Comparison of ENCODE assay signal across 1 cellular context in the genomic region with DNA sequence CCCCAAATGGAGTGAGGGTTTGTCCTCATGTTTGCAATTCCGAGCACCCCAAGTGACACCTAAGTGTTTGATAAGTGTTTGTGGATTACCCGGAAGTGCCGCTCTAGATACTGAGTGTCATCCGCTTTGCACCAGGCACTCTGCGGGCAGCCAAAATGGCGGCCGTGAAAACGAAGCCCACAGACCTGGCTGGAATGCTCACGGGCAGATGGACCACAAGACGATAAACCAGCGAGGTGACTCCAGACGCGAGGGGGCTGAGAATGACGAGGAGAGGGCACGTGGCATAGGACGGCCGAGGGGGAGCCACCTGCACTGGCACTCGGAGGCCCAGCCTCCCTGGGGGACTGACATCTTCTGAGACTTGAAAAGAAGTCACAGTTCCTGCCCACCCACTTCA.
TF ChIP-seq lines count a peak whose summit lies in the region.

No MANE protein-coding gene starts in this region.

TF ChIP-seq in K562, 482 proteins besides CTCF, POLR2A, EP300 and RAD21 (continued from another document):
- TF ChIP-seq ZBTB34 (CRISPR knock-in tag; IDR thresholded peaks at IDR 0.05) (no peak), GATAD2A (IDR thresholded peaks at IDR 0.05) (no peak), GTF2F1 (IDR thresholded peaks at IDR 0.05; ENCODE audit: low read depth, low read length) (no peak), GATA2 (CRISPR knock-in tag; IDR thresholded peaks at IDR 0.05) (no peak), CHD1 (IDR thresholded peaks at IDR 0.05; ENCODE audit: low read length) (no peak), SMAD1 (IDR thresholded peaks at IDR 0.05; ENCODE audit: low read depth, low read length, partially characterized antibody) (no peak), ZNF707 (CRISPR knock-in tag; conservative IDR thresholded peaks at IDR 0.05) (no peak), ZNF436 (CRISPR knock-in tag; IDR thresholded peaks at IDR 0.05) (no peak), KLF6 (CRISPR knock-in tag; IDR thresholded peaks at IDR 0.05; ENCODE audit: borderline replicate concordance) (no peak), ZNF77 (CRISPR knock-in tag; IDR thresholded peaks at IDR 0.05) (no peak), ZNF696 (CRISPR knock-in tag; conservative IDR thresholded peaks at IDR 0.05) (no peak), ILK (tag; IDR thresholded peaks at IDR 0.05; ENCODE audit: borderline replicate concordance, low read depth) (no peak), MEIS2 (IDR thresholded peaks at IDR 0.05; ENCODE audit: partially characterized antibody) (no peak)
- TF ChIP-seq, protein P1, sequence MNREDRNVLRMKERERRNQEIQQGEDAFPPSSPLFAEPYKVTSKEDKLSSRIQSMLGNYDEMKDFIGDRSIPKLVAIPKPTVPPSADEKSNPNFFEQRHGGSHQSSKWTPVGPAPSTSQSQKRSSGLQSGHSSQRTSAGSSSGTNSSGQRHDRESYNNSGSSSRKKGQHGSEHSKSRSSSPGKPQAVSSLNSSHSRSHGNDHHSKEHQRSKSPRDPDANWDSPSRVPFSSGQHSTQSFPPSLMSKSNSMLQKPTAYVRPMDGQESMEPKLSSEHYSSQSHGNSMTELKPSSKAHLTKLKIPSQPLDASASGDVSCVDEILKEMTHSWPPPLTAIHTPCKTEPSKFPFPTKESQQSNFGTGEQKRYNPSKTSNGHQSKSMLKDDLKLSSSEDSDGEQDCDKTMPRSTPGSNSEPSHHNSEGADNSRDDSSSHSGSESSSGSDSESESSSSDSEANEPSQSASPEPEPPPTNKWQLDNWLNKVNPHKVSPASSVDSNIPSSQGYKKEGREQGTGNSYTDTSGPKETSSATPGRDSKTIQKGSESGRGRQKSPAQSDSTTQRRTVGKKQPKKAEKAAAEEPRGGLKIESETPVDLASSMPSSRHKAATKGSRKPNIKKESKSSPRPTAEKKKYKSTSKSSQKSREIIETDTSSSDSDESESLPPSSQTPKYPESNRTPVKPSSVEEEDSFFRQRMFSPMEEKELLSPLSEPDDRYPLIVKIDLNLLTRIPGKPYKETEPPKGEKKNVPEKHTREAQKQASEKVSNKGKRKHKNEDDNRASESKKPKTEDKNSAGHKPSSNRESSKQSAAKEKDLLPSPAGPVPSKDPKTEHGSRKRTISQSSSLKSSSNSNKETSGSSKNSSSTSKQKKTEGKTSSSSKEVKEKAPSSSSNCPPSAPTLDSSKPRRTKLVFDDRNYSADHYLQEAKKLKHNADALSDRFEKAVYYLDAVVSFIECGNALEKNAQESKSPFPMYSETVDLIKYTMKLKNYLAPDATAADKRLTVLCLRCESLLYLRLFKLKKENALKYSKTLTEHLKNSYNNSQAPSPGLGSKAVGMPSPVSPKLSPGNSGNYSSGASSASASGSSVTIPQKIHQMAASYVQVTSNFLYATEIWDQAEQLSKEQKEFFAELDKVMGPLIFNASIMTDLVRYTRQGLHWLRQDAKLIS (CRISPR knock-in tag; IDR thresholded peaks at IDR 0.05) = no peak
- TF ChIP-seq, protein P2, sequence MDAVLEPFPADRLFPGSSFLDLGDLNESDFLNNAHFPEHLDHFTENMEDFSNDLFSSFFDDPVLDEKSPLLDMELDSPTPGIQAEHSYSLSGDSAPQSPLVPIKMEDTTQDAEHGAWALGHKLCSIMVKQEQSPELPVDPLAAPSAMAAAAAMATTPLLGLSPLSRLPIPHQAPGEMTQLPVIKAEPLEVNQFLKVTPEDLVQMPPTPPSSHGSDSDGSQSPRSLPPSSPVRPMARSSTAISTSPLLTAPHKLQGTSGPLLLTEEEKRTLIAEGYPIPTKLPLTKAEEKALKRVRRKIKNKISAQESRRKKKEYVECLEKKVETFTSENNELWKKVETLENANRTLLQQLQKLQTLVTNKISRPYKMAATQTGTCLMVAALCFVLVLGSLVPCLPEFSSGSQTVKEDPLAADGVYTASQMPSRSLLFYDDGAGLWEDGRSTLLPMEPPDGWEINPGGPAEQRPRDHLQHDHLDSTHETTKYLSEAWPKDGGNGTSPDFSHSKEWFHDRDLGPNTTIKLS (IDR thresholded peaks at IDR 0.05; ENCODE audit: borderline replicate concordance, low read depth) = no peak
- TF ChIP-seq, protein P3, sequence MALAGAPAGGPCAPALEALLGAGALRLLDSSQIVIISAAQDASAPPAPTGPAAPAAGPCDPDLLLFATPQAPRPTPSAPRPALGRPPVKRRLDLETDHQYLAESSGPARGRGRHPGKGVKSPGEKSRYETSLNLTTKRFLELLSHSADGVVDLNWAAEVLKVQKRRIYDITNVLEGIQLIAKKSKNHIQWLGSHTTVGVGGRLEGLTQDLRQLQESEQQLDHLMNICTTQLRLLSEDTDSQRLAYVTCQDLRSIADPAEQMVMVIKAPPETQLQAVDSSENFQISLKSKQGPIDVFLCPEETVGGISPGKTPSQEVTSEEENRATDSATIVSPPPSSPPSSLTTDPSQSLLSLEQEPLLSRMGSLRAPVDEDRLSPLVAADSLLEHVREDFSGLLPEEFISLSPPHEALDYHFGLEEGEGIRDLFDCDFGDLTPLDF (CRISPR knock-in tag; IDR thresholded peaks at IDR 0.05) = no peak
- TF ChIP-seq, protein P4, sequence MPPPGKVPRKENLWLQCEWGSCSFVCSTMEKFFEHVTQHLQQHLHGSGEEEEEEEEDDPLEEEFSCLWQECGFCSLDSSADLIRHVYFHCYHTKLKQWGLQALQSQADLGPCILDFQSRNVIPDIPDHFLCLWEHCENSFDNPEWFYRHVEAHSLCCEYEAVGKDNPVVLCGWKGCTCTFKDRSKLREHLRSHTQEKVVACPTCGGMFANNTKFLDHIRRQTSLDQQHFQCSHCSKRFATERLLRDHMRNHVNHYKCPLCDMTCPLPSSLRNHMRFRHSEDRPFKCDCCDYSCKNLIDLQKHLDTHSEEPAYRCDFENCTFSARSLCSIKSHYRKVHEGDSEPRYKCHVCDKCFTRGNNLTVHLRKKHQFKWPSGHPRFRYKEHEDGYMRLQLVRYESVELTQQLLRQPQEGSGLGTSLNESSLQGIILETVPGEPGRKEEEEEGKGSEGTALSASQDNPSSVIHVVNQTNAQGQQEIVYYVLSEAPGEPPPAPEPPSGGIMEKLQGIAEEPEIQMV (tag; conservative IDR thresholded peaks at IDR 0.05; ENCODE audit: low read depth) = no peak
